Comparison of ENCODE assay signal across 1 cellular context in the genomic region with DNA sequence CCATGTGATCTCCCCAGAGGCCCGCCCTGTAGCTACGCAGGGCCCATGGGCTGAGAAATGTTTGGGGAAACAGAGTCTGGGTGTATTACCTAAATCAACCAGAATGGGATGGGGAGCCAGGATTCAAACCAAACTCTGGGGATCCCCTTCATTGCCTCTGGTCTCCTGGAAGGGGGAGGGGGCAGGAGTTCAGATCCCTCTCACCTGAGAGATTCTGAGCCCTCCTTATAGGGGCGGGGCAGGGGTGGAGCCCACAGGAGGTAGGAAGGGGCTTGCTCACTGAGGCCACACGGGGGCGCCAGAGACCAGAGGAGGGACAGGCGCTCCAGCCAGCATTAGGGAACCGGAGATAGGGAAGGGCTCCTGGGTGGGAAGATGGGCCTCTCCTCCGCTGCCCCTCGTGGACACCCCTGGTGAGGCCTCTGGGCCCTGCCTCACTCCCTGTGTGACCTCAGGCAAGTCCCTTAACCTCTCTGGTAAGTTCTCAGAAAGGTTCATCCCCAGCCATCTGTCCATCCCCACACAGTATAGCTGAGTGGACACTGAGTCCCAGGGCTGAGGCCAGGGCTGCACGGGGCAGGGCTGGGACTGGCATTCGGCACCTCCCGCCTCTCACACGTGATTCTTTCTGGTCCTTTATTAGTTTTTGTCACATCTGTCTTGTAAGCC.
TF ChIP-seq lines count a peak whose summit lies in the region.

No MANE protein-coding gene starts in this region.

TF ChIP-seq in GM12878, 131 proteins besides CTCF, POLR2A, EP300 and RAD21 (continued from another document and continues in another):
- TF ChIP-seq ZBTB40 (IDR thresholded peaks at IDR 0.05; ENCODE audit: borderline replicate concordance) (no peak), YBX1 (IDR thresholded peaks at IDR 0.05) (no peak), SRF (IDR thresholded peaks at IDR 0.05; ENCODE audit: low read depth in 2 of 2, low read length in 2 of 2) (no peak), POU2F2 (IDR thresholded peaks at IDR 0.05; ENCODE audit: borderline replicate concordance, low read depth, low read length) (peak; percentile 66; the same call in 1 of the 3 replicates), EGR1 (IDR thresholded peaks at IDR 0.05; ENCODE audit: borderline replicate concordance in 1 of 2, low read depth in 2 of 2, low read length in 2 of 2) (0 out of 3 replicates have a peak, but pooled peaks of 1 of the 2 experiments have one; percentile 13), HCFC1 (IDR thresholded peaks at IDR 0.05; ENCODE audit: low read length) (0 out of 2 replicates have a peak, but pooled peaks have one; percentile 28), BCLAF1 (IDR thresholded peaks at IDR 0.05) (no peak), WRNIP1 (IDR thresholded peaks at IDR 0.05; ENCODE audit: borderline replicate concordance, low read depth, low read length) (no peak), PAX8 (IDR thresholded peaks at IDR 0.05) (no peak), EED (IDR thresholded peaks at IDR 0.05; ENCODE audit: low read depth) (peak; percentile 87), ZBED1 (IDR thresholded peaks at IDR 0.05; ENCODE audit: borderline replicate concordance) (no peak), CEBPB (IDR thresholded peaks at IDR 0.05; ENCODE audit: borderline replicate concordance in 1 of 2, low read depth in 2 of 2, low read length in 2 of 2) (no peak), SMAD5 (IDR thresholded peaks at IDR 0.05; ENCODE audit: low read depth) (no peak), MYB (IDR thresholded peaks at IDR 0.05; ENCODE audit: borderline replicate concordance, low read depth, low read length) (no peak), REST (IDR thresholded peaks at IDR 0.05; ENCODE audit: low read depth, low read length) (no peak), MLLT1 (IDR thresholded peaks at IDR 0.05) (no peak), MEF2B (IDR thresholded peaks at IDR 0.05; ENCODE audit: partially characterized antibody, poor library complexity, severe bottlenecking) (no peak), CHD2 (IDR thresholded peaks at IDR 0.05; ENCODE audit: borderline replicate concordance, low read depth, low read length) (0 out of 2 replicates have a peak, but pooled peaks have one; percentile 30), POLR2AphosphoS5 (IDR thresholded peaks at IDR 0.05; ENCODE audit: low read length) (no peak; the same call in 1 of the 2 replicates), HSF1 (IDR thresholded peaks at IDR 0.05; ENCODE audit: low read depth, low read length) (no peak)
- TF ChIP-seq, protein P1, sequence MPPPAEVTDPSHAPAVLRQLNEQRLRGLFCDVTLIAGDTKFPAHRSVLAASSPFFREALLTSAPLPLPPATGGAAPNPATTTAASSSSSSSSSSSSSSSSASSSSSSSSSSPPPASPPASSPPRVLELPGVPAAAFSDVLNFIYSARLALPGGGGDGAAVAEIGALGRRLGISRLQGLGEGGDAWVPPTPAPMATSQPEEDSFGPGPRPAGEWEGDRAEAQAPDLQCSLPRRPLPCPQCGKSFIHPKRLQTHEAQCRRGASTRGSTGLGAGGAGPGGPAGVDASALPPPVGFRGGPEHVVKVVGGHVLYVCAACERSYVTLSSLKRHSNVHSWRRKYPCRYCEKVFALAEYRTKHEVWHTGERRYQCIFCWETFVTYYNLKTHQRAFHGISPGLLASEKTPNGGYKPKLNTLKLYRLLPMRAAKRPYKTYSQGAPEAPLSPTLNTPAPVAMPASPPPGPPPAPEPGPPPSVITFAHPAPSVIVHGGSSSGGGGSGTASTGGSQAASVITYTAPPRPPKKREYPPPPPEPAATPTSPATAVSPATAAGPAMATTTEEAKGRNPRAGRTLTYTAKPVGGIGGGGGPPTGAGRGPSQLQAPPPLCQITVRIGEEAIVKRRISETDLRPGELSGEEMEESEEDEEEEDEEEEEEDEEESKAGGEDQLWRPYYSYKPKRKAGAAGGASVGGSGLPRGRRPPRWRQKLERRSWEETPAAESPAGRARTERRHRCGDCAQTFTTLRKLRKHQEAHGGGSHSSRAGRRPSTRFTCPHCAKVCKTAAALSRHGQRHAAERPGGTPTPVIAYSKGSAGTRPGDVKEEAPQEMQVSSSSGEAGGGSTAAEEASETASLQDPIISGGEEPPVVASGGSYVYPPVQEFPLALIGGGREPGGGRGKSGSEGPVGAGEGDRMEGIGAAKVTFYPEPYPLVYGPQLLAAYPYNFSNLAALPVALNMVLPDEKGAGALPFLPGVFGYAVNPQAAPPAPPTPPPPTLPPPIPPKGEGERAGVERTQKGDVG (CRISPR knock-in tag; IDR thresholded peaks at IDR 0.05) = no peak
- TF ChIP-seq, protein P2, sequence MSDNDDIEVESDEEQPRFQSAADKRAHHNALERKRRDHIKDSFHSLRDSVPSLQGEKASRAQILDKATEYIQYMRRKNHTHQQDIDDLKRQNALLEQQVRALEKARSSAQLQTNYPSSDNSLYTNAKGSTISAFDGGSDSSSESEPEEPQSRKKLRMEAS (IDR thresholded peaks at IDR 0.05; ENCODE audit: low read depth, low read length) = 0 out of 2 replicates have a peak, but pooled peaks have one; percentile 27
- TF ChIP-seq, protein P3, sequence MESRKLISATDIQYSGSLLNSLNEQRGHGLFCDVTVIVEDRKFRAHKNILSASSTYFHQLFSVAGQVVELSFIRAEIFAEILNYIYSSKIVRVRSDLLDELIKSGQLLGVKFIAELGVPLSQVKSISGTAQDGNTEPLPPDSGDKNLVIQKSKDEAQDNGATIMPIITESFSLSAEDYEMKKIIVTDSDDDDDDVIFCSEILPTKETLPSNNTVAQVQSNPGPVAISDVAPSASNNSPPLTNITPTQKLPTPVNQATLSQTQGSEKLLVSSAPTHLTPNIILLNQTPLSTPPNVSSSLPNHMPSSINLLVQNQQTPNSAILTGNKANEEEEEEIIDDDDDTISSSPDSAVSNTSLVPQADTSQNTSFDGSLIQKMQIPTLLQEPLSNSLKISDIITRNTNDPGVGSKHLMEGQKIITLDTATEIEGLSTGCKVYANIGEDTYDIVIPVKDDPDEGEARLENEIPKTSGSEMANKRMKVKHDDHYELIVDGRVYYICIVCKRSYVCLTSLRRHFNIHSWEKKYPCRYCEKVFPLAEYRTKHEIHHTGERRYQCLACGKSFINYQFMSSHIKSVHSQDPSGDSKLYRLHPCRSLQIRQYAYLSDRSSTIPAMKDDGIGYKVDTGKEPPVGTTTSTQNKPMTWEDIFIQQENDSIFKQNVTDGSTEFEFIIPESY (IDR thresholded peaks at IDR 0.05) = no peak
- TF ChIP-seq, protein P4, sequence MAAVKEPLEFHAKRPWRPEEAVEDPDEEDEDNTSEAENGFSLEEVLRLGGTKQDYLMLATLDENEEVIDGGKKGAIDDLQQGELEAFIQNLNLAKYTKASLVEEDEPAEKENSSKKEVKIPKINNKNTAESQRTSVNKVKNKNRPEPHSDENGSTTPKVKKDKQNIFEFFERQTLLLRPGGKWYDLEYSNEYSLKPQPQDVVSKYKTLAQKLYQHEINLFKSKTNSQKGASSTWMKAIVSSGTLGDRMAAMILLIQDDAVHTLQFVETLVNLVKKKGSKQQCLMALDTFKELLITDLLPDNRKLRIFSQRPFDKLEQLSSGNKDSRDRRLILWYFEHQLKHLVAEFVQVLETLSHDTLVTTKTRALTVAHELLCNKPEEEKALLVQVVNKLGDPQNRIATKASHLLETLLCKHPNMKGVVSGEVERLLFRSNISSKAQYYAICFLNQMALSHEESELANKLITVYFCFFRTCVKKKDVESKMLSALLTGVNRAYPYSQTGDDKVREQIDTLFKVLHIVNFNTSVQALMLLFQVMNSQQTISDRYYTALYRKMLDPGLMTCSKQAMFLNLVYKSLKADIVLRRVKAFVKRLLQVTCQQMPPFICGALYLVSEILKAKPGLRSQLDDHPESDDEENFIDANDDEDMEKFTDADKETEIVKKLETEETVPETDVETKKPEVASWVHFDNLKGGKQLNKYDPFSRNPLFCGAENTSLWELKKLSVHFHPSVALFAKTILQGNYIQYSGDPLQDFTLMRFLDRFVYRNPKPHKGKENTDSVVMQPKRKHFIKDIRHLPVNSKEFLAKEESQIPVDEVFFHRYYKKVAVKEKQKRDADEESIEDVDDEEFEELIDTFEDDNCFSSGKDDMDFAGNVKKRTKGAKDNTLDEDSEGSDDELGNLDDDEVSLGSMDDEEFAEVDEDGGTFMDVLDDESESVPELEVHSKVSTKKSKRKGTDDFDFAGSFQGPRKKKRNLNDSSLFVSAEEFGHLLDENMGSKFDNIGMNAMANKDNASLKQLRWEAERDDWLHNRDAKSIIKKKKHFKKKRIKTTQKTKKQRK (IDR thresholded peaks at IDR 0.05; ENCODE audit: low read depth, low read length) = no peak
